ENCODE assay signal across 10 cellular contexts in genomic region chr3:141076026-141076797, GRCh38. TPM values are rescaled to one million over a fixed set of nuclear protein-coding genes. Genes with fewer than 3 reads are reported as not detected.
DNase-seq lines count a peak whose midpoint lies in the region; ATAC-seq and TF ChIP-seq lines count a peak whose summit lies in the region.
"Had no signal": no experiment of that assay in that cellular context is flagged by ENCODE, and none has a peak within 500 bp of the region (broad histone marks: within the 10 kb centered on the region; RNA-seq: fewer than 3 reads in every experiment).

No MANE protein-coding gene starts in this region.

- H3K4me2 ChIP-seq in BLaER1 (peak overlapping the region; percentile 74), osteoblast (ENCODE audit: insufficient read depth, low read length) (peak overlapping the region; percentile 89)

- TF ChIP-seq CTCF in heart right ventricle (IDR thresholded peaks at IDR 0.05) (no peak), osteoblast (IDR thresholded peaks at IDR 0.05; ENCODE audit: extremely low read depth, low read depth, low read length) (no peak)

- H3K4me3 ChIP-seq in BLaER1, result no peak overlapping the region
- peak overlapping the region in 5 of 10 donors; percentile 39 to 50 (median 42) for H3K4me3 ChIP-seq in heart right ventricle
- H3K4me3 ChIP-seq in osteoblast (ENCODE audit: insufficient read depth, low read length), result peak overlapping the region; percentile 68

- DNase-seq in NCI-H69 (lab: John Stamatoyannopoulos, UW), result peak; percentile 86
- DNase-seq in heart right ventricle, result no peak
- DNase-seq in osteoblast (ENCODE audit: insufficient read length, low spot score, missing footprints), result peak; percentile 34
- no peak for DNase-seq in posterior cingulate gyrus
- no peak for DNase-seq in GOT3 (lab: John Stamatoyannopoulos, UW)
- DNase-seq: CD8-positive, alpha-beta memory T cell had no signal

- H3K27me3 ChIP-seq in BLaER1, result no peaks in the 10 kb centered on the region
- H3K27me3 ChIP-seq in heart right ventricle, result no peaks in the 10 kb centered on the region
- H3K27me3 ChIP-seq in osteoblast (ENCODE audit: insufficient read depth, low read length), result no peaks in the 10 kb centered on the region

- intact Hi-C loops in heart right ventricle (cut with DNase I) (no loop called here), posterior cingulate gyrus (cut with DNase I) (no loop called here)

- H2AFZ ChIP-seq in osteoblast (ENCODE audit: low read length), result peak overlapping the region; percentile 95
- H2AFZ ChIP-seq: parathyroid adenoma had no signal

- H3K36me3 ChIP-seq in BLaER1 (no peaks in the 10 kb centered on the region), heart right ventricle (no peaks in the 10 kb centered on the region), osteoblast (ENCODE audit: insufficient read depth, low read length) (no peaks in the 10 kb centered on the region)

- H3K9ac ChIP-seq in BLaER1, result no peak overlapping the region
- H3K9ac ChIP-seq: parathyroid adenoma had no signal

- ATAC-seq in heart right ventricle (peak; percentile 9 to 76 (median 53)), GM21381 (IDR thresholded peaks at IDR 0.05; ENCODE audit: unreplicated experiment) (no peak), GM18517 (IDR thresholded peaks at IDR 0.05; ENCODE audit: unreplicated experiment) (no peak)

- H3K9me3 ChIP-seq in BLaER1, result no peaks in the 10 kb centered on the region
- H3K9me3 ChIP-seq in heart right ventricle, result no peaks in the 10 kb centered on the region
- H3K9me3 ChIP-seq in osteoblast (ENCODE audit: low read depth, low read length), result no peaks in the 10 kb centered on the region

- no peaks in the 10 kb centered on the region for H3K79me2 ChIP-seq in osteoblast (ENCODE audit: insufficient read depth, low read length)

- peaks cover 17% of the 10 kb centered on the region for H3K4me1 ChIP-seq in BLaER1
- H3K4me1 ChIP-seq in heart right ventricle, result peaks cover 9 to 34% (median 22%) of the 10 kb centered on the region in 9 donors
- peaks cover 8% of the 10 kb centered on the region for H3K4me1 ChIP-seq in osteoblast (ENCODE audit: insufficient read depth, low read length)
- H3K4me1 ChIP-seq: parathyroid adenoma had no signal

- H4K20me1 ChIP-seq in BLaER1 (no peaks in the 10 kb centered on the region), osteoblast (ENCODE audit: insufficient read depth, low read length) (no peaks in the 10 kb centered on the region)

- 33 to 43% methylated on average over 12 of the region's 12 CpGs for WGBS in heart right ventricle, 2 donors

- H3K27ac ChIP-seq in BLaER1, result no peak overlapping the region
- H3K27ac ChIP-seq in heart right ventricle, result peak overlapping the region in 9 of 10 donors; percentile 47 to 87 (median 73)
- H3K27ac ChIP-seq in osteoblast (ENCODE audit: low read depth, low read length), result no peak overlapping the region
- H3K27ac ChIP-seq: parathyroid adenoma had no signal

RNA-seq across cellular contexts. Expression of gene SPSB4, which starts 25.1 kb away (rescaled TPM):
- total RNA-seq in heart right ventricle, result 1 to 10 TPM; 2.1 to 8.7 (median 4.7) TPM
- polyA plus RNA-seq in heart right ventricle, result 1 to 10 TPM; 2.1 to 2.3 TPM
- total RNA-seq in osteoblast, result not detected in 2 replicates
- total RNA-seq: CD8-positive, alpha-beta memory T cell had no signal
- polyA plus RNA-seq: CD8-positive, alpha-beta memory T cell had no signal

Comparison
In these comparisons a context has a peak if more than half of its experiments do, and no peak if none do; other contexts are left out.
1. H3K27ac ChIP-seq: peak in heart right ventricle (9 of 10); none in BLaER1 (single experiment) and osteoblast (single experiment).
2. DNase-seq: peak in NCI-H69 (single experiment) and osteoblast (single experiment); none in heart right ventricle (0 of 2), posterior cingulate gyrus (0 of 10) and GOT3 (single experiment).
3. ATAC-seq: peak in heart right ventricle (8 of 8); none in GM21381 (single experiment) and GM18517 (single experiment).